8 cellular contexts compared by ENCODE assay signal in the genomic region with DNA sequence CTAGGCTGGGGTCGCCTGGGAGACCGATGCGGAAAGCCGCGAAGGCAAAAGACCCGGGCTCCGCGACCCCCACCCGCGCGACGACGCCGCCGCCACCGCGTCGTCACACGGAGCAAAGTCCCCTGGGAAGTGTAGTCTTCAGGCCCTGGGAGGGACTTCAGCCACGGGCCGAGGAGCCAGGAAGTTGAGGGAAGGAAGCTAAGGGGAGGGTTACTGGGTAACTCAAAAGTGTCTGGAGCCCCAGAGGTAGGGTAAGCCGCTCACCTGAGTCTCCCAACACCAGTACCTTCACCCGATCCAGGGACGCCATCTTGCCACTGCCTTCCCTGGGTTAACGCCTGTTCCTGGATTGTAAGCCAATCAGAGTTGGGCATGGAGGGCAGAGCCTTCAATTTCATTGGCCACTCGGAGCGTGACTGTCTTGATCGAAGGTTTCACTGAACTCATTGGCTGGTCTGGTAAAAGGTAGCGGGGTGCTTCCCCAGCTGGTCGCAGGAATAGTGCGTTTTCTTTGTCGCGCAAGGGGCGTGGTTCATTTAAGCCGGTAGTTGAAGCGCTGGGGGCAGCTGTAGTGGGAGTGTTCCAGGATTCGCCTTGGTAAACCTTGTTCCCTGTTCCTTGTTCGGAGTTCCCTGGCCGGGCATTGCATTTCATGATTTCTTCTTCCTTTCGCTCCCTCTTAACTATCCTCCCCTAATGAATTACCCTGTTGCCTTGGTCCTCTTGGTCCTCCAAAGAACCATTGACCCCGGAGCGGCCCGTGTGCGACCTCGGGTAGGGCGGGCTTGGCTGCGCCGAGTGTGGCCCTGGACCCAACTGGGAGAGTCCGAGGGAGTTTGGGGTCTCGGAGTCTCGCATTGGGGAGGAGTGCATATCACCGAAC. TPM values are rescaled to one million over a fixed set of nuclear protein-coding genes. Genes with fewer than 3 reads are reported as not detected.
DNase-seq lines count a peak whose midpoint lies in the region; ATAC-seq and TF ChIP-seq lines count a peak whose summit lies in the region.

Gene GTF2E1 (plus strand): TSS at position 547 of the 883 bp plus-strand sequence. CDS start 7,809 bp downstream, outside the sequence.
A gene with protein sequence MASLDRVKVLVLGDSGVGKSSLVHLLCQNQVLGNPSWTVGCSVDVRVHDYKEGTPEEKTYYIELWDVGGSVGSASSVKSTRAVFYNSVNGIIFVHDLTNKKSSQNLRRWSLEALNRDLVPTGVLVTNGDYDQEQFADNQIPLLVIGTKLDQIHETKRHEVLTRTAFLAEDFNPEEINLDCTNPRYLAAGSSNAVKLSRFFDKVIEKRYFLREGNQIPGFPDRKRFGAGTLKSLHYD (minus strand): TSS at position 319 of the 883 bp plus-strand sequence. CDS start 9 bp downstream, at position 310.

- POLR2A ChIA-PET in SK-N-SH (lab: Yijun Ruan, JAX), result interaction anchor here (0.6 to 1.2 kb wide), 4 partner anchors 142 to 175 kb away, joined by 3 to 7 read pairs (median 5); partner anchors contain the start of gene NDUFB4

- H3K27me3 ChIP-seq in SK-N-SH (ENCODE audit: insufficient read depth), result no peaks in the 10 kb centered on the region

- ATAC-seq in HG02571 (IDR thresholded peaks at IDR 0.05; ENCODE audit: unreplicated experiment), result peak; percentile 99

- peak within 1 kb of the TSS; percentile 93 for H3K4me2 ChIP-seq in SK-N-SH

- CTCF ChIA-PET in SK-N-SH (lab: Yijun Ruan, JAX), result interaction anchor here (0.7 to 2.8 kb wide), 5 partner anchors 29 to 175 kb away, joined by 3 to 8 read pairs (median 3); no protein-coding TSS in a partner anchor

- no peaks in the 10 kb centered on the region for H3K9me2 ChIP-seq in SK-N-SH

- H3K9ac ChIP-seq in SK-N-SH, result peak within 1 kb of the TSS; percentile 88

- no peak for TF ChIP-seq CTCF in SK-N-SH (IDR thresholded peaks at IDR 0.05)

- H3F3A ChIP-seq in SK-N-SH (replicated peaks; ENCODE audit: insufficient read depth), result no peaks in the 10 kb centered on the region

- peaks cover 7 to 8% of the 10 kb centered on the region in 2 experiments; a peak in 3 of 4 replicates for H3K4me1 ChIP-seq in SK-N-SH (ENCODE audit: control insufficient read depth in 1 of 2, insufficient read depth in 2 of 2, low read depth in 1 of 2, low read length in 1 of 2)

- DNase-seq in GM04504 (ENCODE audit: low read depth), result peak; percentile 100
- peak; percentile 94 for DNase-seq in NCI-H1048 (lab: John Stamatoyannopoulos, UW)
- DNase-seq in SK-N-SH, result peak; percentile 94
- peak; percentile 94 for DNase-seq in activated naive CD4-positive, alpha-beta T cell treated with anti-CD3 and anti-CD28 coated beads, Interleukin-2, amount 50 U/mL, for 16 hours
- peak; percentile 99 for DNase-seq in germinal center (ENCODE audit: low spot score)
- peak; percentile 99 for DNase-seq in non-pigmented ciliary epithelial cell (ENCODE audit: low read depth)
- DNase-seq in superior temporal gyrus (ENCODE audit: extremely low spot score), result peak; percentile 100

- peak within 1 kb of the TSS; percentile 88 to 98 for H3K27ac ChIP-seq in SK-N-SH (ENCODE audit: low read depth in 2 of 2, low read length in 1 of 2)

- no peaks in the 10 kb centered on the region for H3K9me3 ChIP-seq in SK-N-SH

- H3K36me3 ChIP-seq in SK-N-SH (replicated peaks in 1 of 2; ENCODE audit: control insufficient read depth in 1 of 2, insufficient read depth in 2 of 2, low read length in 1 of 2), result peaks cover 0 to 14% of the 10 kb centered on the region in 2 experiments

- peak within 1 kb of the TSS; percentile 92 for H2AFZ ChIP-seq in SK-N-SH (ENCODE audit: low read depth)

- H4K20me1 ChIP-seq in SK-N-SH (ENCODE audit: insufficient read depth), result no peaks in the 10 kb centered on the region

- under 1% methylated on average over 42 of the region's 52 CpGs for WGBS in SK-N-SH (ENCODE audit: low lambda C conversion rate)

- peaks cover 75% of the 10 kb centered on the region for H3K79me2 ChIP-seq in SK-N-SH (ENCODE audit: insufficient read depth)

- H3K4me3 ChIP-seq in SK-N-SH (ENCODE audit: low read depth in 2 of 2, low read length in 1 of 2), result peak within 1 kb of the TSS; percentile 91 to 98

- no peak; the same call in 1 of the 2 replicates for TF ChIP-seq RAD21 in SK-N-SH (IDR thresholded peaks at IDR 0.05; ENCODE audit: low read length)

- no peak for TF ChIP-seq EP300 in SK-N-SH (IDR thresholded peaks at IDR 0.05; ENCODE audit: borderline replicate concordance in 1 of 2, low read depth in 1 of 2, low read length in 1 of 2)

TF ChIP-seq in SK-N-SH, 30 proteins besides CTCF, POLR2A, EP300 and RAD21 (continues in another document):
- no peak for TF ChIP-seq REST (IDR thresholded peaks at IDR 0.05; ENCODE audit: low read depth, low read length)
- TF ChIP-seq FOXJ3 (CRISPR knock-in tag; IDR thresholded peaks at IDR 0.05), result no peak
- no peak for TF ChIP-seq EZH2phosphoT487 (IDR thresholded peaks at IDR 0.05; ENCODE audit: borderline replicate concordance, low read depth)
- TF ChIP-seq TEAD4 (IDR thresholded peaks at IDR 0.05; ENCODE audit: borderline replicate concordance, insufficient read depth), result no peak
- TF ChIP-seq SMC3 (IDR thresholded peaks at IDR 0.05; ENCODE audit: low read depth, low read length), result peak; percentile 11; the same call in 1 of the 2 replicates
- TF ChIP-seq YY1 (IDR thresholded peaks at IDR 0.05; ENCODE audit: low read depth), result peak; percentile 97
- no peak; the same call in 1 of the 2 replicates for TF ChIP-seq RCOR1 (IDR thresholded peaks at IDR 0.05; ENCODE audit: low read length)
- TF ChIP-seq RXRA (IDR thresholded peaks at IDR 0.05; ENCODE audit: borderline replicate concordance, low read depth), result no peak
- TF ChIP-seq, protein P1, sequence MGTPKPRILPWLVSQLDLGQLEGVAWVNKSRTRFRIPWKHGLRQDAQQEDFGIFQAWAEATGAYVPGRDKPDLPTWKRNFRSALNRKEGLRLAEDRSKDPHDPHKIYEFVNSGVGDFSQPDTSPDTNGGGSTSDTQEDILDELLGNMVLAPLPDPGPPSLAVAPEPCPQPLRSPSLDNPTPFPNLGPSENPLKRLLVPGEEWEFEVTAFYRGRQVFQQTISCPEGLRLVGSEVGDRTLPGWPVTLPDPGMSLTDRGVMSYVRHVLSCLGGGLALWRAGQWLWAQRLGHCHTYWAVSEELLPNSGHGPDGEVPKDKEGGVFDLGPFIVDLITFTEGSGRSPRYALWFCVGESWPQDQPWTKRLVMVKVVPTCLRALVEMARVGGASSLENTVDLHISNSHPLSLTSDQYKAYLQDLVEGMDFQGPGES (IDR thresholded peaks at IDR 0.05; ENCODE audit: low read depth, low read length), result peak; percentile 49; the same call in 1 of the 2 replicates
- TF ChIP-seq USF2 (IDR thresholded peaks at IDR 0.05; ENCODE audit: borderline replicate concordance, low read depth, low read length), result no peak
- peak; percentile 45 for TF ChIP-seq CHD2 (IDR thresholded peaks at IDR 0.05; ENCODE audit: low read length, partially characterized antibody)
- no peak for TF ChIP-seq FOXM1 (IDR thresholded peaks at IDR 0.05; ENCODE audit: low read depth)
- peak; percentile 63 for TF ChIP-seq GABPA (IDR thresholded peaks at IDR 0.05; ENCODE audit: low read depth)
- TF ChIP-seq PBX3 (IDR thresholded peaks at IDR 0.05), result 0 out of 2 replicates have a peak, but pooled peaks have one; percentile 21
- no peak for TF ChIP-seq TCF12 (IDR thresholded peaks at IDR 0.05)

RNA-seq across cellular contexts. Expression of gene GTF2E1, which starts in this region (rescaled TPM):
- polyA plus RNA-seq in SK-N-SH (2012; rRNA removed), result 5.7 and 7.7 TPM in 2 replicates
- polyA plus RNA-seq in SK-N-SH (2012; cell fraction: cytosol; rRNA removed), result 8.9 and 9.1 TPM in 2 replicates
- polyA plus RNA-seq in SK-N-SH (2012; cell fraction: nucleus; rRNA removed), result 4.1 and 7.1 TPM in 2 replicates

RNA-seq across cellular contexts. Expression of the second gene that starts in this region (rescaled TPM):
- 2.2 and 3.5 TPM in 2 replicates for polyA plus RNA-seq in SK-N-SH (2012; rRNA removed)
- polyA plus RNA-seq in SK-N-SH (2012; cell fraction: cytosol; rRNA removed), result 4.8 and 5.8 TPM in 2 replicates
- polyA plus RNA-seq in SK-N-SH (2012; cell fraction: nucleus; rRNA removed), result 1.4 and 3.5 TPM in 2 replicates

Comparison
In these comparisons a context has a peak if more than half of its experiments do, and no peak if none do; other contexts are left out.
1. Peak in every context shown above with its lines: DNase-seq, ATAC-seq, H3K4me3 ChIP-seq and H3K27ac ChIP-seq.